In genomic region chr1:219837994-219838294, GRCh38 we compare ENCODE assay signal across 16 cellular contexts.
DNase-seq lines count a peak whose midpoint lies in the region; ATAC-seq, FAIRE-seq and TF ChIP-seq lines count a peak whose summit lies in the region.
"Had no signal": no experiment of that assay in that cellular context is flagged by ENCODE, and none has a peak within 500 bp of the region (broad histone marks: within the 10 kb centered on the region; RNA-seq: fewer than 3 reads in every experiment).

No MANE protein-coding gene starts in this region.

- CTCF ChIA-PET in activated CD8-positive, alpha-beta T cell treated with anti-CD3 and anti-CD28 coated beads for 36 hours (lab: Charles Lee), result no interaction called here
- CTCF ChIA-PET in activated CD8-positive, alpha-beta T cell treated with anti-CD3 and anti-CD28 coated beads, Interleukin-2, amount 10 ng/mL, durations not matched to agents 7 days and 5 days (lab: Charles Lee), result no interaction called here
- CTCF ChIA-PET in OCI-LY7 (lab: Charles Lee; ENCODE audit: unreplicated experiment), result no interaction called here
- CTCF ChIA-PET in HepG2 (lab: Yijun Ruan, JAX; ENCODE audit: low intra/inter-chr PET ratio, low total read pairs), result no interaction called here

- no peaks in the 10 kb centered on the region for H3K36me3 Mint-ChIP-seq in activated CD8-positive, alpha-beta T cell treated with anti-CD3 and anti-CD28 coated beads for 36 hours (ENCODE audit: low read depth)
- H3K36me3 Mint-ChIP-seq in activated CD8-positive, alpha-beta T cell treated with anti-CD3 and anti-CD28 coated beads, Interleukin-2, amount 10 ng/mL, durations not matched to agents 7 days and 5 days (ENCODE audit: low read depth), result no peaks in the 10 kb centered on the region

- no peak overlapping the region for H3K9ac ChIP-seq in colonic mucosa (ENCODE audit: low read depth in 2 of 2, low read length in 2 of 2)
- no peak overlapping the region for H3K9ac ChIP-seq in HepG2 (ENCODE audit: insufficient read depth, low read depth, low read length)
- H3K9ac ChIP-seq: BLaER1 treated with 17β-estradiol and CSF1 and Interleukin-3, amounts not matched to agents 10 nM and 100 nM; GM23248; KMS-11 had no signal

- H3K27ac Mint-ChIP-seq in activated CD8-positive, alpha-beta T cell treated with anti-CD3 and anti-CD28 coated beads for 36 hours, result no peak overlapping the region
- no peak overlapping the region for H3K27ac Mint-ChIP-seq in activated CD8-positive, alpha-beta T cell treated with anti-CD3 and anti-CD28 coated beads, Interleukin-2, amount 10 ng/mL, durations not matched to agents 7 days and 5 days

- ATAC-seq in activated CD8-positive, alpha-beta T cell treated with anti-CD3 and anti-CD28 coated beads for 36 hours, result no peak
- ATAC-seq in activated CD8-positive, alpha-beta T cell treated with anti-CD3 and anti-CD28 coated beads, Interleukin-2, amount 10 ng/mL, durations not matched to agents 7 days and 5 days, result no peak
- no peak for ATAC-seq in gastrocnemius medialis
- no peak for ATAC-seq in HepG2

- H3K36me3 ChIP-seq in OCI-LY7 (ENCODE audit: insufficient read depth, low read length), result no peaks in the 10 kb centered on the region
- no peaks in the 10 kb centered on the region for H3K36me3 ChIP-seq in colonic mucosa
- no peaks in the 10 kb centered on the region for H3K36me3 ChIP-seq in gastrocnemius medialis
- H3K36me3 ChIP-seq in HepG2 (replicated peaks in 1 of 2; ENCODE audit: control insufficient read depth in 1 of 2, insufficient read depth in 2 of 2, low read length in 2 of 2), result no peaks in the 10 kb centered on the region
- H3K36me3 ChIP-seq: BLaER1 treated with 17β-estradiol and CSF1 and Interleukin-3, amounts not matched to agents 10 nM and 100 nM; HAP-1; Peyer's patch had no signal

- H3K27me3 ChIP-seq in colonic mucosa (no peaks in the 10 kb centered on the region), gastrocnemius medialis (no peaks in the 10 kb centered on the region), HepG2 (ENCODE audit: control insufficient read depth in 1 of 2, insufficient read depth in 2 of 2, low read length in 2 of 2) (0 out of 5 replicates have a peak, but pooled peaks cover 0 to 4% of the 10 kb centered on the region in 2 experiments)
- H3K27me3 ChIP-seq: BLaER1 treated with 17β-estradiol and CSF1 and Interleukin-3, amounts not matched to agents 10 nM and 100 nM; Peyer's patch had no signal

- FAIRE-seq in RCC 7860 (lab: Jason Lieb, UNC), result no peak
- FAIRE-seq in HepG2 (lab: Jason Lieb, UNC), result no peak

- BruUV-seq in OCI-LY7 (replicated peaks; lab: Mats Ljungman, UMichigan) (no TSS peak), HepG2 (replicated peaks; lab: Mats Ljungman, UMichigan) (no TSS peak)

- TF ChIP-seq POLR2A in gastrocnemius medialis (IDR thresholded peaks at IDR 0.05), result no peak
- TF ChIP-seq POLR2A in HepG2 (IDR thresholded peaks at IDR 0.05; ENCODE audit: insufficient read depth in 1 of 2, low read depth in 2 of 2, low read length in 2 of 2), result no peak

- H3K79me2 ChIP-seq in OCI-LY7 (ENCODE audit: insufficient read depth, low read depth, low read length) (no peaks in the 10 kb centered on the region), HepG2 (ENCODE audit: insufficient read depth, low read length) (no peaks in the 10 kb centered on the region)

- H2AFZ ChIP-seq in OCI-LY7 (ENCODE audit: low read length), result no peak overlapping the region
- no peak overlapping the region for H2AFZ ChIP-seq in HepG2 (ENCODE audit: low read length)
- H2AFZ ChIP-seq: GM23248 had no signal

- H3K27ac ChIP-seq in OCI-LY7 (ENCODE audit: low read depth, low read length, poor library complexity, severe bottlenecking), result no peak overlapping the region
- H3K27ac ChIP-seq in colonic mucosa, result no peak overlapping the region
- no peak overlapping the region for H3K27ac ChIP-seq in gastrocnemius medialis
- no peak overlapping the region for H3K27ac ChIP-seq in HepG2 (ENCODE audit: extremely low read length, insufficient read depth, low read length)
- H3K27ac ChIP-seq: A549; BLaER1 treated with 17β-estradiol and CSF1 and Interleukin-3, amounts not matched to agents 10 nM and 100 nM; GM23248; KMS-11; Peyer's patch; SK-N-MC had no signal

- no peaks in the 10 kb centered on the region for H3K4me1 Mint-ChIP-seq in activated CD8-positive, alpha-beta T cell treated with anti-CD3 and anti-CD28 coated beads for 36 hours (ENCODE audit: low read depth)
- no peaks in the 10 kb centered on the region for H3K4me1 Mint-ChIP-seq in activated CD8-positive, alpha-beta T cell treated with anti-CD3 and anti-CD28 coated beads, Interleukin-2, amount 10 ng/mL, durations not matched to agents 7 days and 5 days (ENCODE audit: low read depth)

- WGBS in HepG2 (ENCODE audit: low lambda C conversion rate), result 33% methylated on average over 2 of the region's 2 CpGs

- TF ChIP-seq CTCF in activated CD8-positive, alpha-beta T cell treated with anti-CD3 and anti-CD28 coated beads for 36 hours (IDR thresholded peaks at IDR 0.05), result peak; percentile 3
- TF ChIP-seq CTCF in OCI-LY7 (conservative IDR thresholded peaks at IDR 0.05; ENCODE audit: low read length) (0 out of 2 replicates have a peak, but pooled peaks have one; percentile 54), colonic mucosa (IDR thresholded peaks at IDR 0.05) (peak; percentile 4), gastrocnemius medialis (IDR thresholded peaks at IDR 0.05 in 4 of 5, conservative IDR thresholded peaks at IDR 0.05 in 1 of 5) (no peak), HepG2 (CRISPR knock-in tag; IDR thresholded peaks at IDR 0.05) (no peak)

- no peak for TF ChIP-seq RAD21 in HepG2 (CRISPR knock-in tag; IDR thresholded peaks at IDR 0.05)

- H3K4me1 ChIP-seq in OCI-LY7 (ENCODE audit: insufficient read depth, low read length, poor library complexity, severe bottlenecking), result no peaks in the 10 kb centered on the region
- no peaks in the 10 kb centered on the region for H3K4me1 ChIP-seq in colonic mucosa
- no peaks in the 10 kb centered on the region for H3K4me1 ChIP-seq in gastrocnemius medialis
- H3K4me1 ChIP-seq in HepG2 (ENCODE audit: insufficient read depth, low read length), result peaks cover 9% of the 10 kb centered on the region
- H3K4me1 ChIP-seq: A549, HAP-1, Peyer's patch had no signal

- no peak overlapping the region for H3K4me3 Mint-ChIP-seq in activated CD8-positive, alpha-beta T cell treated with anti-CD3 and anti-CD28 coated beads for 36 hours
- no peak overlapping the region for H3K4me3 Mint-ChIP-seq in activated CD8-positive, alpha-beta T cell treated with anti-CD3 and anti-CD28 coated beads, Interleukin-2, amount 10 ng/mL, durations not matched to agents 7 days and 5 days

- no peak for DNase-seq in activated CD8-positive, alpha-beta T cell treated with anti-CD3 and anti-CD28 coated beads for 36 hours
- DNase-seq in activated CD8-positive, alpha-beta T cell treated with anti-CD3 and anti-CD28 coated beads, Interleukin-2, amount 10 ng/mL, durations not matched to agents 7 days and 5 days, result no peak
- no peak for DNase-seq in OCI-LY7 (ENCODE audit: low spot score)
- DNase-seq in colonic mucosa, result no peak
- no peak for DNase-seq in RCC 7860 (ENCODE audit: low spot score)
- DNase-seq in epidermal melanocyte (ENCODE audit: insufficient read length, low spot score), result no peak
- no peak for DNase-seq in gastrocnemius medialis
- DNase-seq in HepG2 (ENCODE audit: low spot score), result no peak
- DNase-seq: NCI-H187, Peyer's patch had no signal

- H3K4me2 ChIP-seq in OCI-LY7 (ENCODE audit: low read length) (no peak overlapping the region), HepG2 (ENCODE audit: low read depth, low read length) (no peak overlapping the region)
- H3K4me2 ChIP-seq: A549; BLaER1 treated with 17β-estradiol and CSF1 and Interleukin-3, amounts not matched to agents 10 nM and 100 nM; KMS-11 had no signal

- H3K4me3 ChIP-seq in OCI-LY7 (ENCODE audit: low read depth, low read length, poor library complexity, severe bottlenecking) (no peak overlapping the region), colonic mucosa (no peak overlapping the region), gastrocnemius medialis (no peak overlapping the region), HepG2 (replicated peaks in 1 of 3; ENCODE audit: insufficient read depth in 1 of 3, low read depth in 2 of 3, low read length in 3 of 3) (no peak overlapping the region)
- H3K4me3 ChIP-seq: A549; BLaER1 treated with 17β-estradiol and CSF1 and Interleukin-3, amounts not matched to agents 10 nM and 100 nM; GM23248; HAP-1; Peyer's patch; SK-N-MC had no signal

- H3K9me3 Mint-ChIP-seq in activated CD8-positive, alpha-beta T cell treated with anti-CD3 and anti-CD28 coated beads for 36 hours, result no peaks in the 10 kb centered on the region
- H3K9me3 Mint-ChIP-seq in activated CD8-positive, alpha-beta T cell treated with anti-CD3 and anti-CD28 coated beads, Interleukin-2, amount 10 ng/mL, durations not matched to agents 7 days and 5 days (ENCODE audit: insufficient read depth), result no peaks in the 10 kb centered on the region

- no peaks in the 10 kb centered on the region for H3K9me2 ChIP-seq in OCI-LY7 (ENCODE audit: insufficient read depth, low read length)

- H4K20me1 ChIP-seq in OCI-LY7 (ENCODE audit: insufficient read depth, low read length), result no peaks in the 10 kb centered on the region
- H4K20me1 ChIP-seq in HepG2 (ENCODE audit: insufficient read depth, low read length), result no peaks in the 10 kb centered on the region
- H4K20me1 ChIP-seq: BLaER1 treated with 17β-estradiol and CSF1 and Interleukin-3, amounts not matched to agents 10 nM and 100 nM had no signal

- intact Hi-C loops in activated CD8-positive, alpha-beta T cell treated with anti-CD3 and anti-CD28 coated beads for 36 hours (cut with micrococcal nuclease), result no loop called here
- intact Hi-C loops in OCI-LY7 (cut with micrococcal nuclease; ENCODE audit: unreplicated experiment), result loop anchor here (10.0 kb wide), 1 partner anchor 937 kb away; no protein-coding TSS in a partner anchor
- intact Hi-C loops in colonic mucosa (cut with DNase I), result no loop called here
- intact Hi-C loops in gastrocnemius medialis (cut with DNase I; ENCODE audit: low total_unique reads), result no loop called here
- intact Hi-C loops in HepG2 (cut with micrococcal nuclease; ENCODE audit: unreplicated experiment), result loop anchor here (1.0 to 10.0 kb wide), 6 partner anchors 44 to 377 kb away; partner anchors contain the start of gene SLC30A10

- TF ChIP-seq EP300 in HepG2 (IDR thresholded peaks at IDR 0.05; ENCODE audit: low read depth in 2 of 2, low read length in 2 of 2) (no peak), HepG2 (CRISPR knock-in tag; IDR thresholded peaks at IDR 0.05; ENCODE audit: borderline replicate concordance) (no peak)

- H3K9me3 ChIP-seq in OCI-LY7 (ENCODE audit: low read length), result no peaks in the 10 kb centered on the region
- no peaks in the 10 kb centered on the region for H3K9me3 ChIP-seq in colonic mucosa
- no peaks in the 10 kb centered on the region for H3K9me3 ChIP-seq in gastrocnemius medialis
- no peaks in the 10 kb centered on the region for H3K9me3 ChIP-seq in HepG2 (ENCODE audit: low read length)
- H3K9me3 ChIP-seq: A549; BLaER1 treated with 17β-estradiol and CSF1 and Interleukin-3, amounts not matched to agents 10 nM and 100 nM; HAP-1; Peyer's patch had no signal

- H3K27me3 Mint-ChIP-seq in activated CD8-positive, alpha-beta T cell treated with anti-CD3 and anti-CD28 coated beads for 36 hours, result peaks cover 15% of the 10 kb centered on the region
- no peaks in the 10 kb centered on the region for H3K27me3 Mint-ChIP-seq in activated CD8-positive, alpha-beta T cell treated with anti-CD3 and anti-CD28 coated beads, Interleukin-2, amount 10 ng/mL, durations not matched to agents 7 days and 5 days (ENCODE audit: low read depth)

- in situ Hi-C loops in gastrocnemius medialis (cut with MboI; ENCODE audit: low sequenced_read_pairs in 4 of 4) (no loop called here), HepG2 (cut with HindIII; ENCODE audit: extremely low pct_ligation_motif_present, low pct_unique_long_range_greater_than_20kb) (loop anchor here (10.0 kb wide), 1 partner anchor 287 kb away; no protein-coding TSS in a partner anchor)

- POLR2A ChIA-PET in activated CD8-positive, alpha-beta T cell treated with anti-CD3 and anti-CD28 coated beads for 36 hours (lab: Charles Lee), result no interaction called here
- POLR2A ChIA-PET in activated CD8-positive, alpha-beta T cell treated with anti-CD3 and anti-CD28 coated beads, Interleukin-2, amount 10 ng/mL, durations not matched to agents 7 days and 5 days (lab: Charles Lee), result no interaction called here
- POLR2A ChIA-PET in OCI-LY7 (lab: Charles Lee) (no interaction called here), HepG2 (lab: Yijun Ruan, JAX) (no interaction called here)

Comparison
In these comparisons a context has a peak if more than half of its experiments do, and no peak if none do; other contexts are left out.
1. CTCF ChIP-seq: peak in activated CD8-positive, alpha-beta T cell treated with anti-CD3 and anti-CD28 coated beads for 36 hours (single experiment), OCI-LY7 (single experiment) and colonic mucosa (single experiment); none in gastrocnemius medialis (0 of 5) and HepG2 (single experiment).
2. intact Hi-C loops: an anchor here in OCI-LY7 (10.0 kb wide) and HepG2 (1.0 to 10.0 kb wide); none called in activated CD8-positive, alpha-beta T cell treated with anti-CD3 and anti-CD28 coated beads for 36 hours, colonic mucosa and gastrocnemius medialis.